In genomic region chr2:29706171-29706690, GRCh38 we compare ENCODE assay signal across 18 cellular contexts.
"Had no signal": no experiment of that assay in that cellular context is flagged by ENCODE, and none has a peak within 500 bp of the region (broad histone marks: within the 10 kb centered on the region; RNA-seq: fewer than 3 reads in every experiment).

No MANE protein-coding gene starts in this region.

- DNase-seq: activated CD4-positive, alpha-beta memory T cell treated with anti-CD3 and anti-CD28 coated beads for 36 hours; activated CD8-positive, alpha-beta memory T cell treated with anti-CD3 and anti-CD28 coated beads, Interleukin-2, amount 10 ng/mL, durations not matched to agents 7 days and 5 days; activated T-cell treated with anti-CD3 and anti-CD28 coated beads, Interleukin-2, amount 50 U/mL, for 1 hour; cortex of kidney; effector CD4-positive, alpha-beta T cell; esophagus squamous epithelium; foreskin melanocyte; head of caudate nucleus; left cardiac atrium; naive B cell; pancreas; sigmoid colon; stimulated activated CD4-positive, alpha-beta T cell treated with anti-CD3 and anti-CD28 coated beads, Interleukin-1b, Interleukin-23, amount 100 ng/mL, for 48 hours; stomach; T-cell; T1000; testis; upper lobe of right lung had no signal
